In the genomic region with DNA sequence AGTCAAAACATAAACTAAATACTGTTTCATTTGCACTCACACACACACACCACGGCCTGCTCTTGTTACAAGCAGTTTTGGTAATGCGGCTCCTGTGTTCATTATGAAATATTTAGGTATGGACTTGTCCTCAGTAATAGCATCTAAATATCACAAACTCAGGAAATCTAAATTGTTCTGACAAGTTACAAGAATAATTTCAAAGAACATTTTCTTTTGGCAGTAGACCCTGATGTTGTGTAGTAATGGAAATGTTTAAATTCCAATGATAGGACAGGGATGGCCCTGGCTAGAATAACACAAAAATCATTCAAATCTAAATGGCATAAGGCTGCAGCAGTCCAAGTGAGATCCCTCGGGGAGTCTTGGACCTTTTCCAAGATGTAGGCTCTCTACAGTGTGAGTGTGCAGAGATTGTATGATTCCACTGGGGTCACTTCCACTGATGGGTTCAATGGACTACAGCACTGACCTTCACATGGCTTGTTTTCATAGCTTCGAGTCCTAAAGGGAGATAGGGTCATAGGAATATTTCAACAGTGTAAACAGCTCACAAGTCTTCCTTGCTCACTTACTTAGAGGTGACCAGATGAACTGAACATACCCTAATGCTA, we compare ENCODE assay signal across 26 cellular contexts.
DNase-seq lines count a peak whose midpoint lies in the region; ATAC-seq and TF ChIP-seq lines count a peak whose summit lies in the region.
"Had no signal": no experiment of that assay in that cellular context is flagged by ENCODE, and none has a peak within 500 bp of the region (broad histone marks: within the 10 kb centered on the region; RNA-seq: fewer than 3 reads in every experiment).

No MANE protein-coding gene starts in this region.

- H3K36me3 ChIP-seq in right atrium auricular region: no peaks in the 10 kb centered on the region
- H3K36me3 ChIP-seq: ascending aorta, ovary, Peyer's patch, thyroid gland had no signal

- H3K4me3 ChIP-seq in right atrium auricular region (no peak overlapping the region), astrocyte of the spinal cord (ENCODE audit: low read depth, low read length) (no peak overlapping the region)
- H3K4me3 ChIP-seq: ascending aorta, ovary, Peyer's patch, SK-N-MC, thyroid gland had no signal

- in situ Hi-C loops in astrocyte of the spinal cord (cut with HindIII; ENCODE audit: low sequenced_read_pairs): no loop called here

- H3K27me3 ChIP-seq in right atrium auricular region: no peaks in the 10 kb centered on the region
- H3K27me3 ChIP-seq: ascending aorta, ovary, Peyer's patch, thyroid gland had no signal

- no peak overlapping the region for H3K27ac ChIP-seq in right atrium auricular region
- H3K27ac ChIP-seq: ascending aorta, KMS-11, ovary, Peyer's patch, SK-N-MC, thyroid gland had no signal

- intact Hi-C loops in Right ventricle myocardium inferior (cut with DNase I): loop anchor here (10.0 kb wide), 2 partner anchors 117 to 317 kb away; no protein-coding TSS in a partner anchor

- ATAC-seq in Right ventricle myocardium inferior (peak; percentile 16), HG03135 (IDR thresholded peaks at IDR 0.05; ENCODE audit: unreplicated experiment) (no peak)
- ATAC-seq: activated CD4-positive, CD25-positive, alpha-beta regulatory T cell treated with anti-CD3 and anti-CD28 coated beads, Interleukin-2, amount 50 U/mL, for 24 hours; stimulated activated naive CD8-positive, alpha-beta T cell treated with anti-CD3 and anti-CD28 coated beads, Interleukin-15, amount 100 ng/mL, for 72 hours; T-helper 17 cell had no signal

- H3K4me1 ChIP-seq in right atrium auricular region: peaks cover 0 to 28% of the 10 kb centered on the region in 2 donors
- H3K4me1 ChIP-seq: Peyer's patch had no signal

- DNase-seq in Right ventricle myocardium inferior (ENCODE audit: missing footprints) (no peak), right atrium auricular region (ENCODE audit: low spot score) (no peak), astrocyte of the spinal cord (ENCODE audit: low read depth, low spot score) (peak; percentile 18), glomerular visceral epithelial cell (ENCODE audit: extremely low spot score) (peak; percentile 30), NOMO-1 (lab: John Stamatoyannopoulos, UW; ENCODE audit: unreplicated experiment in 2 of 2) (no peak), COLO668 (lab: John Stamatoyannopoulos, UW; ENCODE audit: unreplicated experiment) (no peak)
- DNase-seq in stimulated activated CD4-positive, alpha-beta T cell treated with anti-CD3 and anti-CD28 coated beads, Interleukin-2, amount 100 ng/mL, for 48 hours: no peak
- DNase-seq: activated CD4-positive, alpha-beta memory T cell treated with anti-CD3 and anti-CD28 coated beads, Interleukin-2, amount 10 ng/mL, durations not matched to agents 7 days and 5 days; activated naive CD8-positive, alpha-beta T cell treated with anti-CD3 and anti-CD28 coated beads for 36 hours; DMS79 treated with DMSO at 0.1 percent for 48 hours; H7; kidney; NCI-H1417 treated with DMSO at 0.1 percent for 48 hours; ovary; Peyer's patch; retina; small intestine; stimulated activated CD8-positive, alpha-beta memory T cell treated with anti-CD3 and anti-CD28 coated beads, Interleukin-4, amount 100 ng/mL, for 48 hours; stimulated activated naive CD8-positive, alpha-beta T cell treated with anti-CD3 and anti-CD28 coated beads, Interleukin-15, amount 100 ng/mL, for 72 hours; T-helper 17 cell; thyroid gland had no signal

- TF ChIP-seq CTCF in right atrium auricular region (IDR thresholded peaks at IDR 0.05) (no peak), astrocyte of the spinal cord (IDR thresholded peaks at IDR 0.05; ENCODE audit: low read depth, low read length) (no peak)

- H3K9me3 ChIP-seq in right atrium auricular region: no peaks in the 10 kb centered on the region
- H3K9me3 ChIP-seq: ascending aorta, ovary, Peyer's patch, thyroid gland had no signal

Comparison
In these comparisons a context has a peak if more than half of its experiments do, and no peak if none do; other contexts are left out.
1. DNase-seq: peak in astrocyte of the spinal cord (single experiment) and glomerular visceral epithelial cell (single experiment); none in Right ventricle myocardium inferior (single experiment), right atrium auricular region (single experiment), stimulated activated CD4-positive, alpha-beta T cell treated with anti-CD3 and anti-CD28 coated beads, Interleukin-2, amount 100 ng/mL, for 48 hours (0 of 2), NOMO-1 (0 of 2) and COLO668 (single experiment).